Comparison of ENCODE assay signal across 21 cellular contexts in genomic region chr3:69272537-69272936, GRCh38.
A peak's percentile ranks its signal among the peaks of the same experiment; 100 is the strongest.
DNase-seq lines count a peak whose midpoint lies in the region; ATAC-seq, FAIRE-seq and TF ChIP-seq lines count a peak whose summit lies in the region.
"Had no signal": no experiment of that assay in that cellular context is flagged by ENCODE, and none has a peak within 500 bp of the region (broad histone marks: within the 10 kb centered on the region; RNA-seq: fewer than 3 reads in every experiment).

No MANE protein-coding gene starts in this region.

- peak; percentile 9 for FAIRE-seq in keratinocyte (lab: Jason Lieb, UNC)
- FAIRE-seq: A204.1, G401.6, GM12891, GM19239 had no signal

- H3K4me1 ChIP-seq in keratinocyte (ENCODE audit: control insufficient read depth, extremely low read depth, insufficient read depth, low read length): peaks cover 25% of the 10 kb centered on the region
- H3K4me1 ChIP-seq in smooth muscle cell (ENCODE audit: low read depth): peaks cover 14% of the 10 kb centered on the region
- H3K4me1 ChIP-seq: BE2C, BLaER1 had no signal

- no peaks in the 10 kb centered on the region for H3K27me3 ChIP-seq in keratinocyte (ENCODE audit: control insufficient read depth, extremely low read depth, insufficient read depth, low read length)
- H3K27me3 ChIP-seq in smooth muscle cell (ENCODE audit: low read depth): no peaks in the 10 kb centered on the region
- H3K27me3 ChIP-seq: BE2C, BLaER1 had no signal

- no peaks in the 10 kb centered on the region for H4K20me1 ChIP-seq in keratinocyte (ENCODE audit: control insufficient read depth, extremely low read depth, insufficient read depth, low read length)
- H4K20me1 ChIP-seq in smooth muscle cell (ENCODE audit: low read depth): no peaks in the 10 kb centered on the region

- H3K9me1 ChIP-seq in keratinocyte (ENCODE audit: control insufficient read depth, extremely low read depth, insufficient read depth, low read length): no peaks in the 10 kb centered on the region

- peak; percentile 26 for DNase-seq in amniotic epithelial cell (ENCODE audit: low read depth)
- no peak for DNase-seq in keratinocyte (ENCODE audit: low read depth, low spot score)
- no peak for DNase-seq in smooth muscle cell (lab: John Stamatoyannopoulos, UW; ENCODE audit: unreplicated experiment)
- DNase-seq in NCI-H1105 treated with DMSO at 0.1 percent for 48 hours (lab: John Stamatoyannopoulos, UW): no peak
- DNase-seq: 8988T; ACHN; BE2C; C1 segment of cervical spinal cord; CD4-positive, alpha-beta memory T cell; CD4-positive, CD25-positive, alpha-beta regulatory T cell; CD8-positive, alpha-beta memory T cell; COR-L47; DMS79 treated with DMSO at 0.1 percent for 48 hours; GF-D8 had no signal

- H3K4me2 ChIP-seq in keratinocyte (ENCODE audit: control insufficient read depth, extremely low read depth, insufficient read depth, low read depth, low read length) (no peak overlapping the region), smooth muscle cell (peak overlapping the region; percentile 31)
- H3K4me2 ChIP-seq: BLaER1 had no signal

- no peak overlapping the region for H3K9ac ChIP-seq in keratinocyte (ENCODE audit: control insufficient read depth, extremely low read depth, insufficient read depth, low read length)
- no peak overlapping the region for H3K9ac ChIP-seq in smooth muscle cell (ENCODE audit: low read depth)
- H3K9ac ChIP-seq: BLaER1 had no signal

- H3K36me3 ChIP-seq in keratinocyte (ENCODE audit: control insufficient read depth in 2 of 2, extremely low read depth in 1 of 2, insufficient read depth in 2 of 2, low read length in 2 of 2) (peaks cover 0 to 1% of the 10 kb centered on the region in 2 experiments), smooth muscle cell (ENCODE audit: low read depth) (no peaks in the 10 kb centered on the region)
- H3K36me3 ChIP-seq: BE2C had no signal

- H3K9me3 ChIP-seq in keratinocyte (ENCODE audit: control insufficient read depth, low read depth, low read length) (no peaks in the 10 kb centered on the region), smooth muscle cell (replicated peaks; ENCODE audit: low read depth) (no peaks in the 10 kb centered on the region)
- H3K9me3 ChIP-seq: BE2C, BLaER1 had no signal

- ATAC-seq in GM19324 (IDR thresholded peaks at IDR 0.05; ENCODE audit: low FRiP score, unreplicated experiment): no peak
- no peak for ATAC-seq in HG03159 (IDR thresholded peaks at IDR 0.05; ENCODE audit: unreplicated experiment)

- dilution Hi-C loops in keratinocyte (cut with MboI; ENCODE audit: extremely low pct_ligation_motif_present, low sequenced_read_pairs): no loop called here

- no peak overlapping the region for H3K4me3 ChIP-seq in keratinocyte (ENCODE audit: control insufficient read depth in 2 of 3, extremely low read depth in 1 of 3, insufficient read depth in 2 of 3, low read depth in 1 of 3, low read length in 3 of 3)
- H3K4me3 ChIP-seq in smooth muscle cell: no peak overlapping the region
- H3K4me3 ChIP-seq: BLaER1 had no signal

- H2AFZ ChIP-seq in keratinocyte (ENCODE audit: control insufficient read depth, low read length) (no peak overlapping the region), smooth muscle cell (ENCODE audit: low read depth) (no peak overlapping the region)

- H3K79me2 ChIP-seq in keratinocyte (ENCODE audit: control insufficient read depth, insufficient read depth, low read length) (no peaks in the 10 kb centered on the region), smooth muscle cell (ENCODE audit: low read depth) (no peaks in the 10 kb centered on the region)

- TF ChIP-seq CTCF in keratinocyte (optimal IDR thresholded peaks at IDR 0.05 in 1 of 3, IDR thresholded peaks at IDR 0.05 in 1 of 3, conservative IDR thresholded peaks at IDR 0.05 in 1 of 3; ENCODE audit: extremely low read depth in 1 of 3, insufficient read depth in 2 of 3, low read length in 3 of 3) (no peak), smooth muscle cell (IDR thresholded peaks at IDR 0.05; ENCODE audit: borderline replicate concordance, insufficient read depth, poor library complexity, severe bottlenecking) (no peak)

- H3F3A ChIP-seq in smooth muscle cell (ENCODE audit: low read depth): no peaks in the 10 kb centered on the region

- 58% methylated on average over 2 of the region's 2 CpGs for WGBS in smooth muscle cell (ENCODE audit: low lambda C conversion rate)

- H3K27ac ChIP-seq in keratinocyte (ENCODE audit: control insufficient read depth, insufficient read depth, low read length): no peak overlapping the region
- H3K27ac ChIP-seq in smooth muscle cell (ENCODE audit: low read depth): no peak overlapping the region
- H3K27ac ChIP-seq: BLaER1 had no signal
